ENCODE assay signal across 12 cellular contexts in genomic region chr3:78204977-78205376, GRCh38.
DNase-seq lines count a peak whose midpoint lies in the region; ATAC-seq and TF ChIP-seq lines count a peak whose summit lies in the region.
"Had no signal": no experiment of that assay in that cellular context is flagged by ENCODE, and none has a peak within 500 bp of the region (broad histone marks: within the 10 kb centered on the region; RNA-seq: fewer than 3 reads in every experiment).

No MANE protein-coding gene starts in this region.

- no peak for TF ChIP-seq EP300 in upper lobe of left lung (IDR thresholded peaks at IDR 0.05)

- H3K9me3 ChIP-seq in upper lobe of left lung = no peaks in the 10 kb centered on the region

- WGBS in upper lobe of left lung, 2 donors = 47 to 52% methylated on average over 5 of the region's 5 CpGs

- no peak overlapping the region for H3K4me3 ChIP-seq in upper lobe of left lung
- H3K4me3 ChIP-seq: K562 had no signal

- no peaks in the 10 kb centered on the region for H3K36me3 ChIP-seq in upper lobe of left lung

- no peaks in the 10 kb centered on the region for H3K27me3 ChIP-seq in upper lobe of left lung

- H3K4me1 ChIP-seq in upper lobe of left lung = no peaks in the 10 kb centered on the region

- no peak for TF ChIP-seq POLR2A in upper lobe of left lung (IDR thresholded peaks at IDR 0.05)

- TF ChIP-seq CTCF in upper lobe of left lung (IDR thresholded peaks at IDR 0.05) = no peak

- DNase-seq in A172 (ENCODE audit: low spot score) (peak; percentile 47), H4 (ENCODE audit: low spot score) (peak; percentile 50), SK-N-DZ (ENCODE audit: low spot score) (peak; percentile 32), left ventricle myocardium superior (no peak), upper lobe of left lung (no peak)
- DNase-seq in effector CD4-positive, alpha-beta T cell = no peak
- DNase-seq: DND-41; stimulated activated CD4-positive, alpha-beta T cell treated with anti-CD3 and anti-CD28 coated beads, Interleukin-1b, Interleukin-23, amount 100 ng/mL, for 48 hours; T-helper 2 cell had no signal

- intact Hi-C loops in left ventricle myocardium superior (cut with micrococcal nuclease) = no loop called here

- no peak overlapping the region for H3K27ac ChIP-seq in upper lobe of left lung

- ATAC-seq in left ventricle myocardium superior (peak; percentile 40), upper lobe of left lung (ENCODE audit: low FRiP score in 2 of 2) (no peak), HG02870 (IDR thresholded peaks at IDR 0.05; ENCODE audit: unreplicated experiment) (no peak), HG03139 (IDR thresholded peaks at IDR 0.05; ENCODE audit: unreplicated experiment) (no peak)
- ATAC-seq: K562 had no signal

Comparison
In these comparisons a context has a peak if more than half of its experiments do, and no peak if none do; other contexts are left out.
1. DNase-seq: peak in A172 (single experiment), H4 (single experiment) and SK-N-DZ (single experiment); none in left ventricle myocardium superior (single experiment), upper lobe of left lung (0 of 2) and effector CD4-positive, alpha-beta T cell (single experiment).